Comparison of ENCODE assay signal across 16 cellular contexts in genomic region chr11:9005087-9005486, GRCh38. TPM values are rescaled to one million over a fixed set of nuclear protein-coding genes. Genes with fewer than 3 reads are reported as not detected.
DNase-seq lines count a peak whose midpoint lies in the region; ATAC-seq and TF ChIP-seq lines count a peak whose summit lies in the region.
"Had no signal": no experiment of that assay in that cellular context is flagged by ENCODE, and none has a peak within 500 bp of the region (broad histone marks: within the 10 kb centered on the region; RNA-seq: fewer than 3 reads in every experiment).

No MANE protein-coding gene starts in this region.

- no peaks in the 10 kb centered on the region for H3K36me3 ChIP-seq in MG63

- ATAC-seq in HG03521 (IDR thresholded peaks at IDR 0.05; ENCODE audit: unreplicated experiment): no peak
- ATAC-seq in HG03460 (IDR thresholded peaks at IDR 0.05; ENCODE audit: unreplicated experiment): no peak
- ATAC-seq: PC-3 had no signal

- no peaks in the 10 kb centered on the region for H3K36me3 Mint-ChIP-seq in activated T-cell treated with anti-CD3 and anti-CD28 coated beads, Interleukin-2, amount 50 U/mL, for 24 hours (ENCODE audit: low read depth)

- no peak for DNase-seq in activated T-cell treated with anti-CD3 and anti-CD28 coated beads, Interleukin-2, amount 50 U/mL, for 24 hours
- DNase-seq in activated T-cell treated with anti-CD3 and anti-CD28 coated beads, Interleukin-2, amount 50 U/mL, for 1 hour: no peak
- DNase-seq in NB4 (ENCODE audit: low read depth): peak; percentile 8
- DNase-seq in cerebellar cortex (ENCODE audit: low spot score): peak; percentile 57
- peak; percentile 16 for DNase-seq in retina
- DNase-seq in MG63: no peak
- DNase-seq: activated CD4-positive, CD25-positive, alpha-beta regulatory T cell; DMS153; foreskin fibroblast; KBM-7; NCI-H1417 treated with DMSO at 0.1 percent for 48 hours; NCI-H524 treated with DMSO at 0.1 percent for 48 hours; PC-3; stimulated activated naive CD4-positive, alpha-beta T cell treated with Interleukin-2 at 50 U/mL for 16 hours had no signal

- peaks cover 3% of the 10 kb centered on the region; the same call in 1 of the 2 replicates for H3K27me3 ChIP-seq in MG63

- TF ChIP-seq POLR2A in NB4 (IDR thresholded peaks at IDR 0.05; ENCODE audit: extremely low read depth, insufficient read length): no peak

- H3K4me1 Mint-ChIP-seq in activated T-cell treated with anti-CD3 and anti-CD28 coated beads, Interleukin-2, amount 50 U/mL, for 24 hours (ENCODE audit: low read depth): peaks cover 27% of the 10 kb centered on the region

- no peaks in the 10 kb centered on the region for H3K9me3 Mint-ChIP-seq in activated T-cell treated with anti-CD3 and anti-CD28 coated beads, Interleukin-2, amount 50 U/mL, for 24 hours

- TF ChIP-seq CTCF in NB4 (IDR thresholded peaks at IDR 0.05; ENCODE audit: low read depth, low read length): no peak

- peak overlapping the region; percentile 35 for H3K27ac Mint-ChIP-seq in activated T-cell treated with anti-CD3 and anti-CD28 coated beads, Interleukin-2, amount 50 U/mL, for 24 hours

- no peak overlapping the region for H3K4me3 ChIP-seq in NB4 (ENCODE audit: low read depth, low read length)
- H3K4me3 ChIP-seq in MG63: no peak overlapping the region

- peaks cover 40% of the 10 kb centered on the region for H3K27me3 Mint-ChIP-seq in activated T-cell treated with anti-CD3 and anti-CD28 coated beads, Interleukin-2, amount 50 U/mL, for 24 hours

- peak overlapping the region; percentile 18 for H3K4me3 Mint-ChIP-seq in activated T-cell treated with anti-CD3 and anti-CD28 coated beads, Interleukin-2, amount 50 U/mL, for 24 hours

- H3K9me3 ChIP-seq in MG63: no peaks in the 10 kb centered on the region; the same call in 1 of the 2 replicates

RNA-seq across cellular contexts. Expression of gene NRIP3, which starts 1.3 kb away (rescaled TPM):
- total RNA-seq in MG63 (2014; rRNA removed; shearing (Covaris generic); ENCODE audit: low replicate concordance): 11.1 and 12.7 TPM in 2 replicates
- total RNA-seq: PC-3 had no signal

RNA-seq across cellular contexts. Expression of gene TMEM9B, which starts 40.8 kb away (rescaled TPM):
- 44.4 and 66.5 TPM in 2 replicates for total RNA-seq in MG63 (2014; rRNA removed; shearing (Covaris generic); ENCODE audit: low replicate concordance)

Comparison
In these comparisons a context has a peak if more than half of its experiments do, and no peak if none do; other contexts are left out.
1. DNase-seq: peak in NB4 (single experiment), cerebellar cortex (single experiment) and retina (single experiment); none in activated T-cell treated with anti-CD3 and anti-CD28 coated beads, Interleukin-2, amount 50 U/mL, for 24 hours (single experiment), activated T-cell treated with anti-CD3 and anti-CD28 coated beads, Interleukin-2, amount 50 U/mL, for 1 hour (single experiment) and MG63 (single experiment).